14 cellular contexts compared by ENCODE assay signal in the genomic region with DNA sequence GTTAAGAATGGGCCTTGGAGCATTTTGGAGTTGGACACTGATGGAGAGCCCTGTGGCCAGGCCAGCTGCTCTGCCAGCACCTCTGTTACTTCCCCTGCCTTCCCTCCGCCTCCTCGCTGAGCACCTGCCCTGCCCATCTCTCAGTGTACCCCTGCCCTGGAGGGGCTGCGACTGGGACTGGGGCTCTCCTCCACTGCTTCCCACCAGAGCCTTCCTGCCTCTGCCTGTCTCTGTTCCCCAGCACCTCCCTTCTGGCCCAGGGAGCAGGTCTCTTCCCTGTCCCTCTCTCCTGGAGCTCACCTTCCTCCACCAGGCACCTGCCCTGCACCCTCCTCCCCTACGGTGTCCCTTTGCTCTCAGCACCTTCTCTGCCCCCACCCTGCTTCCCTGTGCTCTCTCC.
DNase-seq lines count a peak whose midpoint lies in the region; ATAC-seq and TF ChIP-seq lines count a peak whose summit lies in the region.
"Had no signal": no experiment of that assay in that cellular context is flagged by ENCODE, and none has a peak within 500 bp of the region (broad histone marks: within the 10 kb centered on the region; RNA-seq: fewer than 3 reads in every experiment).

No MANE protein-coding gene starts in this region.

- no peaks in the 10 kb centered on the region for H3K27me3 Mint-ChIP-seq in activated T-helper 2 cell treated with anti-CD3 and anti-CD28 coated beads, Interferon-gamma antibody, Interleukin-2, Interleukin-4, amounts not matched to agents 10 μg/mL and 5 μg/mL and 100 μg/mL, durations not matched to agents 14 hours and 24 hours and 36 hours (ENCODE audit: low read depth)
- H3K27me3 Mint-ChIP-seq: B cell had no signal

- H4K20me1 ChIP-seq in BLaER1 (peaks cover 96% of the 10 kb centered on the region), DND-41 (ENCODE audit: insufficient read depth, low read length) (peaks cover 65% of the 10 kb centered on the region)

- H3K4me1 Mint-ChIP-seq in activated T-helper 2 cell treated with anti-CD3 and anti-CD28 coated beads, Interferon-gamma antibody, Interleukin-2, Interleukin-4, amounts not matched to agents 10 μg/mL and 5 μg/mL and 100 μg/mL, durations not matched to agents 14 hours and 24 hours and 36 hours (ENCODE audit: low read depth), result peaks cover 31% of the 10 kb centered on the region

- peak overlapping the region; percentile 54; the same call in 1 of the 2 replicates for H3K9ac ChIP-seq in BLaER1
- H3K9ac ChIP-seq in DND-41 (ENCODE audit: low read depth, low read length), result no peak overlapping the region

- H2AFZ ChIP-seq in DND-41 (ENCODE audit: low read depth, low read length), result no peak overlapping the region

- H3K79me2 ChIP-seq in DND-41 (ENCODE audit: insufficient read depth, low read length), result peaks cover 32% of the 10 kb centered on the region

- H3K27ac ChIP-seq in BLaER1 (peak overlapping the region; percentile 75), DND-41 (ENCODE audit: low read length) (peak overlapping the region; percentile 10; the same call in 1 of the 2 replicates), layer of hippocampus (ENCODE audit: low read depth, low read length) (peak overlapping the region; percentile 98)
- H3K27ac ChIP-seq: HL-60, vagina had no signal

- H3K36me3 Mint-ChIP-seq in activated T-helper 2 cell treated with anti-CD3 and anti-CD28 coated beads, Interferon-gamma antibody, Interleukin-2, Interleukin-4, amounts not matched to agents 10 μg/mL and 5 μg/mL and 100 μg/mL, durations not matched to agents 14 hours and 24 hours and 36 hours (ENCODE audit: low read depth), result peaks cover 60% of the 10 kb centered on the region

- H3K36me3 ChIP-seq in BLaER1, result peaks cover 57% of the 10 kb centered on the region
- H3K36me3 ChIP-seq in DND-41 (ENCODE audit: insufficient read depth, low read length), result peaks cover 61% of the 10 kb centered on the region

- no peak overlapping the region for H3K4me3 Mint-ChIP-seq in activated T-helper 2 cell treated with anti-CD3 and anti-CD28 coated beads, Interferon-gamma antibody, Interleukin-2, Interleukin-4, amounts not matched to agents 10 μg/mL and 5 μg/mL and 100 μg/mL, durations not matched to agents 14 hours and 24 hours and 36 hours (ENCODE audit: low read depth)
- H3K4me3 Mint-ChIP-seq: B cell had no signal

- intact Hi-C loops in activated T-helper 2 cell treated with anti-CD3 and anti-CD28 coated beads, Interferon-gamma antibody, Interleukin-2, Interleukin-4, amounts not matched to agents 10 μg/mL and 5 μg/mL and 100 μg/mL, durations not matched to agents 14 hours and 24 hours and 36 hours (cut with micrococcal nuclease), result loop anchor here (2.0 kb wide), 1 partner anchor 61 kb away; no protein-coding TSS in a partner anchor

- H3K27me3 ChIP-seq in BLaER1, result no peaks in the 10 kb centered on the region
- no peaks in the 10 kb centered on the region for H3K27me3 ChIP-seq in DND-41 (ENCODE audit: insufficient read depth, low read length, poor library complexity)
- H3K27me3 ChIP-seq in layer of hippocampus (ENCODE audit: control insufficient read depth, insufficient read depth, low read length), result no peaks in the 10 kb centered on the region
- H3K27me3 ChIP-seq: vagina had no signal

- H3K27ac Mint-ChIP-seq in activated T-helper 2 cell treated with anti-CD3 and anti-CD28 coated beads, Interferon-gamma antibody, Interleukin-2, Interleukin-4, amounts not matched to agents 10 μg/mL and 5 μg/mL and 100 μg/mL, durations not matched to agents 14 hours and 24 hours and 36 hours, result peak overlapping the region; percentile 48
- H3K27ac Mint-ChIP-seq: B cell had no signal

- no peak for ATAC-seq in DND-41 (ENCODE audit: insufficient read depth, low read depth)

- H3K9me3 Mint-ChIP-seq in activated T-helper 2 cell treated with anti-CD3 and anti-CD28 coated beads, Interferon-gamma antibody, Interleukin-2, Interleukin-4, amounts not matched to agents 10 μg/mL and 5 μg/mL and 100 μg/mL, durations not matched to agents 14 hours and 24 hours and 36 hours, result no peaks in the 10 kb centered on the region

- peak overlapping the region; percentile 47 for H3K4me3 ChIP-seq in BLaER1
- H3K4me3 ChIP-seq in DND-41 (ENCODE audit: low read depth in 1 of 2, low read length in 2 of 2), result no peak overlapping the region
- H3K4me3 ChIP-seq: vagina had no signal

- H3K4me1 ChIP-seq in BLaER1, result peaks cover 85% of the 10 kb centered on the region
- peaks cover 45% of the 10 kb centered on the region for H3K4me1 ChIP-seq in DND-41 (ENCODE audit: insufficient read depth, low read length)

- H3K4me2 ChIP-seq in BLaER1, result peak overlapping the region; percentile 98
- H3K4me2 ChIP-seq in DND-41 (ENCODE audit: insufficient read depth, low read length), result peak overlapping the region; percentile 56; the same call in 1 of the 2 replicates

- TF ChIP-seq CTCF in DND-41 (IDR thresholded peaks at IDR 0.05; ENCODE audit: borderline replicate concordance, extremely low read depth, low read length, poor library complexity, severe bottlenecking), result no peak

- H3K9me3 ChIP-seq in BLaER1 (no peaks in the 10 kb centered on the region), DND-41 (ENCODE audit: insufficient read depth, low read length, severe bottlenecking) (no peaks in the 10 kb centered on the region)
- H3K9me3 ChIP-seq: vagina had no signal

- DNase-seq in DND-41, result no peak
- DNase-seq in activated T-helper 2 cell treated with anti-CD3 and anti-CD28 coated beads, Interferon-gamma antibody, Interleukin-2, Interleukin-4, amounts not matched to agents 10 μg/mL and 5 μg/mL and 100 μg/mL, durations not matched to agents 14 hours and 24 hours and 36 hours (ENCODE audit: low spot score), result no peak
- no peak for DNase-seq in HUDEP-2 (lab: John Stamatoyannopoulos, UW; ENCODE audit: unreplicated experiment in 76 of 76)
- DNase-seq in T1000 (lab: John Stamatoyannopoulos, UW), result no peak
- no peak for DNase-seq in DMS153 treated with DMSO at 0.1 percent for 48 hours (lab: John Stamatoyannopoulos, UW; ENCODE audit: unreplicated experiment)
- DNase-seq in activated gamma-delta T cell (lab: John Stamatoyannopoulos, UW), result no peak
- DNase-seq: DMS79 treated with DMSO at 0.1 percent for 48 hours, NCI-H1436, NCI-H226 had no signal

Comparison
In these comparisons a context has a peak if more than half of its experiments do, and no peak if none do; other contexts are left out.
1. H3K27ac ChIP-seq: peak in every context shown above with its lines; median percentile 98 in layer of hippocampus; 75 in BLaER1; 10 in DND-41.